Comparison of ENCODE assay signal across 17 cellular contexts in genomic region chr2:7634370-7634769, GRCh38.
A peak's percentile ranks its signal among the peaks of the same experiment; 100 is the strongest.
DNase-seq lines count a peak whose midpoint lies in the region; TF ChIP-seq lines count a peak whose summit lies in the region.
"Had no signal": no experiment of that assay in that cellular context is flagged by ENCODE, and none has a peak within 500 bp of the region (broad histone marks: within the 10 kb centered on the region; RNA-seq: fewer than 3 reads in every experiment).

No MANE protein-coding gene starts in this region.

- DNase-seq in NCI-H2196 (lab: John Stamatoyannopoulos, UW; ENCODE audit: unreplicated experiment) (peak; percentile 24), NCI-H2196 treated with DMSO at 0.1 percent for 48 hours (lab: John Stamatoyannopoulos, UW; ENCODE audit: unreplicated experiment) (no peak), NCI-H2081 treated with DMSO at 0.1 percent for 48 hours (lab: John Stamatoyannopoulos, UW) (peak; percentile 98), NCI-H748 treated with DMSO at 0.1 percent for 48 hours (lab: John Stamatoyannopoulos, UW) (peak; percentile 94), type B pancreatic cell (ENCODE audit: extremely low spot score, unreplicated experiment) (no peak), cortex of kidney (lab: John Stamatoyannopoulos, UW) (no peak), H4 (ENCODE audit: low spot score) (no peak)
- DNase-seq in stimulated activated CD4-positive, alpha-beta T cell treated with anti-CD3 and anti-CD28 coated beads, Interleukin-4, amount 100 ng/mL, for 24 hours = no peak
- DNase-seq: activated CD4-positive, alpha-beta T cell treated with anti-CD3 and anti-CD28 coated beads, Interleukin-2, amount 50 U/mL, for 1 hour; activated CD8-positive, alpha-beta memory T cell treated with anti-CD3 and anti-CD28 coated beads, Interleukin-2, amount 50 U/mL, for 4 hours; activated naive CD8-positive, alpha-beta T cell treated with anti-CD3 and anti-CD28 coated beads, Interleukin-2, amount 50 U/mL, for 24 hours; BE2C; foreskin fibroblast; HFFc6; hippocampal formation; KBM-7; T-helper 1 cell had no signal

- peaks cover 11% of the 10 kb centered on the region for H3K9me3 Mint-ChIP-seq in type B pancreatic cell
- H3K9me3 Mint-ChIP-seq: HFFc6 had no signal

- H3K4me3 Mint-ChIP-seq in type B pancreatic cell = peak overlapping the region; percentile 35
- H3K4me3 Mint-ChIP-seq: activated naive CD8-positive, alpha-beta T cell treated with anti-CD3 and anti-CD28 coated beads, Interleukin-2, amount 50 U/mL, for 24 hours; HFFc6 had no signal

- TF ChIP-seq CTCF in type B pancreatic cell (conservative IDR thresholded peaks at IDR 0.05) = no peak

- no peaks in the 10 kb centered on the region for H3K36me3 Mint-ChIP-seq in type B pancreatic cell

- H3K27ac Mint-ChIP-seq in type B pancreatic cell = peak overlapping the region; percentile 31
- H3K27ac Mint-ChIP-seq: activated naive CD8-positive, alpha-beta T cell treated with anti-CD3 and anti-CD28 coated beads, Interleukin-2, amount 50 U/mL, for 24 hours; HFFc6 had no signal

- peaks cover 18% of the 10 kb centered on the region for H3K27me3 Mint-ChIP-seq in type B pancreatic cell
- H3K27me3 Mint-ChIP-seq: activated naive CD8-positive, alpha-beta T cell treated with anti-CD3 and anti-CD28 coated beads, Interleukin-2, amount 50 U/mL, for 24 hours had no signal

- H3K4me1 Mint-ChIP-seq in type B pancreatic cell (ENCODE audit: unreplicated experiment) = peaks cover 12% of the 10 kb centered on the region
- H3K4me1 Mint-ChIP-seq: activated naive CD8-positive, alpha-beta T cell treated with anti-CD3 and anti-CD28 coated beads, Interleukin-2, amount 50 U/mL, for 24 hours had no signal

Comparison
In these comparisons a context has a peak if more than half of its experiments do, and no peak if none do; other contexts are left out.
1. DNase-seq: peak in NCI-H2196 (single experiment), NCI-H2081 treated with DMSO at 0.1 percent for 48 hours (single experiment) and NCI-H748 treated with DMSO at 0.1 percent for 48 hours (single experiment); none in NCI-H2196 treated with DMSO at 0.1 percent for 48 hours (single experiment), type B pancreatic cell (single experiment), stimulated activated CD4-positive, alpha-beta T cell treated with anti-CD3 and anti-CD28 coated beads, Interleukin-4, amount 100 ng/mL, for 24 hours (single experiment), cortex of kidney (single experiment) and H4 (single experiment).